Comparison of ENCODE assay signal across 8 cellular contexts in the genomic region with DNA sequence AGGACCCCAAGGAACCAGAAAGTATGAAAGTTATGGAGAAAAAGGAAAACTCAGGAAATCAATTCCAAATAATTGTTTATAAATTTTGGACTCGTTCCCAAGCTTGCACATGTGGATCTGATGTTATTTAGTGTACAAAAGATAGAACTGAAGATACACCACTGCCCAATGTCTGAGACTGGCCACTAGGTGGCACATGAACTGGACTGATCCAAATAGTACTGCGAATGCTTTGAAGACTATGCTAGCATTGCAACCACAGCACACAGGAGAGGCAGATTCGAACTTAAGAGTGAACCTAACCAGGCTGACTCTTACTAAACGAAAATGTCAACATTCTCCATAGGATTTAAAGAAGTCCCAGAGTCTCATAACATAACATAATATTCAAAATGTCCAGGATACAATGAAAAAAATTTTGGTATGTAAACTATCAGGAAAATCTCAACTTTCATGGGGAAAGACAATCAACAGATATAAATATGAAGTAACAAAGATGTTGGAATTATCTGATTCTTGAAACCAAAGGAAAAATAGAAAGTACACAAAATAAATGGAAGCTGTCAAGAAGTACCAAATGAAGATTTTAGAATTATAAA.
DNase-seq lines count a peak whose midpoint lies in the region; ATAC-seq and TF ChIP-seq lines count a peak whose summit lies in the region.

No MANE protein-coding gene starts in this region.

- peak; percentile 83 for TF ChIP-seq CTCF in OCI-LY3 (IDR thresholded peaks at IDR 0.05; ENCODE audit: low read depth, low read length)
- peak; percentile 62 to 87 (median 78) for TF ChIP-seq CTCF in dorsolateral prefrontal cortex (IDR thresholded peaks at IDR 0.05 in 54 of 56, conservative IDR thresholded peaks at IDR 0.05 in 2 of 56; ENCODE audit: low read depth in 1 of 56, partially characterized antibody in 56 of 56)

- peak overlapping the region; percentile 57; the same call in 1 of the 2 replicates for H3K4me2 ChIP-seq in OCI-LY3 (ENCODE audit: low read length)

- H3K9ac ChIP-seq in OCI-LY3 (ENCODE audit: low read length): peak overlapping the region; percentile 42; the same call in 1 of the 2 replicates

- H3K27me3 ChIP-seq in OCI-LY3 (ENCODE audit: low read depth, low read length) (no peaks in the 10 kb centered on the region), dorsolateral prefrontal cortex (peaks cover 0 to 2% (median 0%) of the 10 kb centered on the region in 45 donors)

- DNase-seq in NCI-H526 (lab: John Stamatoyannopoulos, UW): peak; percentile 10 to 74
- DNase-seq in NCI-H526 treated with DMSO at 0.1 percent for 48 hours (lab: John Stamatoyannopoulos, UW): no peak
- peak; percentile 20 to 74 (median 48) for DNase-seq in dorsolateral prefrontal cortex
- DNase-seq in lung microvascular endothelial cell (ENCODE audit: low read depth in 2 of 2): peak; percentile 58 to 81
- no peak for DNase-seq in NCI-H128 (lab: John Stamatoyannopoulos, UW; ENCODE audit: unreplicated experiment)

- H4K20me1 ChIP-seq in OCI-LY3 (ENCODE audit: insufficient read depth, low read length): no peaks in the 10 kb centered on the region

- H3K4me3 ChIP-seq in OCI-LY3 (ENCODE audit: low read length) (no peak overlapping the region), dorsolateral prefrontal cortex (no peak overlapping the region)

- peak overlapping the region; percentile 39 for H2AFZ ChIP-seq in OCI-LY3 (ENCODE audit: low read depth, low read length)

- H3K36me3 ChIP-seq in OCI-LY3 (replicated peaks; ENCODE audit: low read depth, low read length): peaks cover 8% of the 10 kb centered on the region

- H3K4me1 ChIP-seq in OCI-LY3 (ENCODE audit: low read length): peaks cover 43% of the 10 kb centered on the region

- H3K9me3 ChIP-seq in OCI-LY3 (ENCODE audit: insufficient read depth, low read length): peaks cover 3% of the 10 kb centered on the region; the same call in 1 of the 2 replicates

- H3K27ac ChIP-seq in OCI-LY3 (ENCODE audit: low read length) (peak overlapping the region; percentile 92), dorsolateral prefrontal cortex (no peak overlapping the region)

- ATAC-seq in GM19468 (IDR thresholded peaks at IDR 0.05; ENCODE audit: extremely low read depth, unreplicated experiment) (peak; percentile 58), HG03457 (IDR thresholded peaks at IDR 0.05; ENCODE audit: unreplicated experiment) (peak; percentile 60)

- intact Hi-C loops in dorsolateral prefrontal cortex (cut with DNase I): loop anchor here (5.0 to 10.0 kb wide), 2 partner anchors 304 to 312 kb away; no protein-coding TSS in a partner anchor

- H3K79me2 ChIP-seq in OCI-LY3 (ENCODE audit: low read length): no peaks in the 10 kb centered on the region

Comparison
In these comparisons a context has a peak if more than half of its experiments do, and no peak if none do; other contexts are left out.
1. DNase-seq: peak in NCI-H526 (2 of 2), dorsolateral prefrontal cortex (10 of 10) and lung microvascular endothelial cell (2 of 2); none in NCI-H526 treated with DMSO at 0.1 percent for 48 hours (single experiment) and NCI-H128 (single experiment).